Comparison of ENCODE assay signal across 1 cellular context in genomic region chr5:134432174-134432573, GRCh38.
TF ChIP-seq lines count a peak whose summit lies in the region.

No MANE protein-coding gene starts in this region.

TF ChIP-seq in HepG2, 621 proteins besides CTCF, POLR2A, EP300 and RAD21 (continued from another document):
- TF ChIP-seq ZNF609 (CRISPR knock-in tag; IDR thresholded peaks at IDR 0.05; ENCODE audit: borderline replicate concordance) (no peak), NR2F6 (IDR thresholded peaks at IDR 0.05) (no peak), NR2F6 (CRISPR knock-in tag; IDR thresholded peaks at IDR 0.05) (no peak), JUNB (CRISPR knock-in tag; IDR thresholded peaks at IDR 0.05; ENCODE audit: borderline replicate concordance) (no peak)
